9 cellular contexts compared by ENCODE assay signal in the genomic region with DNA sequence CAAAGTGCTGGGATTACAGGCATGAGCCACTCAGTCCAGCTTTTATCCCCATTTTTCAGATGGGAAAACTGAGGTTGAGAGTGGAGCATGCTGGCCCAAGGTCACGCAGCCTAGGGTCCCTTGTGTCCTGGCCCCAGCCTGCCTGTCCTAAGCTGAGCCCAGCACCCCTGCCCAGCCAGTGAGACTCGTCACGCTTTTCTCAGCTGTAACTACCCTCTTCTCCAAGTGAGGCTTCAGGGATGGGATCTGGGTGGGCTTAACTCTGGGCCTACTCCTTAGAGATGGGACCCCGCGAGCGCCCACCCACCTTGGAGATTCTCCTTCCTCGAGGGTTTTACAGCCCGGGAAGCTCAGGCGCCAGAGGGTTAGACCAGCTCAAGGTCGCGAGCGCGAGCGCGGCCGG. TPM values are rescaled to one million over a fixed set of nuclear protein-coding genes. Genes with fewer than 3 reads are reported as not detected.
DNase-seq lines count a peak whose midpoint lies in the region; ATAC-seq and TF ChIP-seq lines count a peak whose summit lies in the region.
"Had no signal": no experiment of that assay in that cellular context is flagged by ENCODE, and none has a peak within 500 bp of the region (broad histone marks: within the 10 kb centered on the region; RNA-seq: fewer than 3 reads in every experiment).

No MANE protein-coding gene starts in this region.

- peaks cover 23% of the 10 kb centered on the region for H3K4me1 Mint-ChIP-seq in GM23338

- H3K4me3 ChIP-seq in GM23338 (peak overlapping the region; percentile 76), RWPE2 (ENCODE audit: severe bottlenecking) (peak overlapping the region; percentile 36), iPS-18a (ENCODE audit: low read length) (peak overlapping the region; percentile 24), skeletal muscle cell (ENCODE audit: low read depth, low read length) (peak overlapping the region; percentile 20)

- peak overlapping the region; percentile 94 for H3K4me3 Mint-ChIP-seq in GM23338

- H2AFZ ChIP-seq in GM23338 = peak overlapping the region; percentile 97

- peaks cover 9% of the 10 kb centered on the region for H3K79me2 ChIP-seq in GM23338 (replicated peaks; ENCODE audit: insufficient read depth)

- H3K4me1 ChIP-seq in GM23338 (ENCODE audit: insufficient read depth) (peaks cover 21% of the 10 kb centered on the region), RWPE2 (ENCODE audit: insufficient read depth, poor library complexity, severe bottlenecking) (peaks cover 7% of the 10 kb centered on the region), iPS-18a (ENCODE audit: control insufficient read depth, low read depth, low read length) (peaks cover 7% of the 10 kb centered on the region)

- intact Hi-C loops in sciatic nerve (cut with DNase I) = no loop called here

- H3K9me2 ChIP-seq in GM23338 (ENCODE audit: insufficient read depth) = no peaks in the 10 kb centered on the region

- H3K27ac ChIP-seq in GM23338 (ENCODE audit: low read depth) (no peak overlapping the region), RWPE2 (ENCODE audit: poor library complexity, severe bottlenecking) (no peak overlapping the region), iPS-18a (ENCODE audit: low read length) (no peak overlapping the region)

- H3K36me3 Mint-ChIP-seq in GM23338 (ENCODE audit: low read depth) = no peaks in the 10 kb centered on the region; the same call in 2 of the 3 replicates

- peaks cover 18% of the 10 kb centered on the region; the same call in 1 of the 2 replicates for H3F3A ChIP-seq in GM23338 (replicated peaks; ENCODE audit: low read depth)

- H3K9me3 ChIP-seq in RWPE2 (ENCODE audit: severe bottlenecking) (no peaks in the 10 kb centered on the region), iPS-18a (ENCODE audit: control insufficient read depth, low read depth, low read length) (no peaks in the 10 kb centered on the region)

- DNase-seq in GM23338 (ENCODE audit: low spot score) (no peak), RWPE2 (ENCODE audit: low spot score) (no peak), skeletal muscle cell (ENCODE audit: low read depth) (no peak), sciatic nerve (ENCODE audit: low spot score) (no peak), NCI-H1417 treated with DMSO at 0.1 percent for 48 hours (lab: John Stamatoyannopoulos, UW) (no peak)
- DNase-seq: NCI-H1048 had no signal

- H3K9me3 Mint-ChIP-seq in GM23338 = peaks cover 2% of the 10 kb centered on the region; the same call in 1 of the 3 replicates

- H3K9ac ChIP-seq in iPS-18a (ENCODE audit: low read length) = no peak overlapping the region

- ATAC-seq in GM23338 = no peak
- ATAC-seq in RWPE2 (ENCODE audit: low read depth) = no peak
- no peak for ATAC-seq in sciatic nerve
- no peak for ATAC-seq in GM18511 (IDR thresholded peaks at IDR 0.05; ENCODE audit: unreplicated experiment)

- H3K36me3 ChIP-seq in GM23338 (ENCODE audit: insufficient read depth) (no peaks in the 10 kb centered on the region; the same call in 1 of the 2 replicates), RWPE2 (ENCODE audit: low read depth) (no peaks in the 10 kb centered on the region; the same call in 1 of the 2 replicates), iPS-18a (ENCODE audit: control insufficient read depth, low read depth, low read length) (no peaks in the 10 kb centered on the region)

- H3K27ac Mint-ChIP-seq in GM23338 = no peak overlapping the region

- peak overlapping the region; percentile 88 for H3K4me2 ChIP-seq in GM23338

- no peaks in the 10 kb centered on the region; the same call in 1 of the 2 replicates for H4K20me1 ChIP-seq in GM23338 (replicated peaks; ENCODE audit: insufficient read depth)

- TF ChIP-seq CTCF in GM23338 (conservative IDR thresholded peaks at IDR 0.05; ENCODE audit: low read depth in 2 of 2) = no peak
- TF ChIP-seq CTCF in RWPE2 (IDR thresholded peaks at IDR 0.05; ENCODE audit: poor library complexity, severe bottlenecking) = no peak

- peaks cover 35% of the 10 kb centered on the region for H3K27me3 Mint-ChIP-seq in GM23338 (ENCODE audit: insufficient read depth, low read depth, poor library complexity)

- peaks cover 30% of the 10 kb centered on the region for H3K27me3 ChIP-seq in GM23338 (ENCODE audit: insufficient read depth)
- peaks cover 35% of the 10 kb centered on the region for H3K27me3 ChIP-seq in RWPE2 (ENCODE audit: insufficient read depth, poor library complexity, severe bottlenecking)
- H3K27me3 ChIP-seq in iPS-18a (ENCODE audit: control insufficient read depth, insufficient read depth, low read length) = peaks cover 34% of the 10 kb centered on the region

TF ChIP-seq in GM23338, 12 proteins besides CTCF, POLR2A, EP300 and RAD21 (continues in another document):
- peak; percentile 27 for TF ChIP-seq EZH2 (IDR thresholded peaks at IDR 0.05; ENCODE audit: low read depth, unreplicated experiment)
- TF ChIP-seq, protein P1, sequence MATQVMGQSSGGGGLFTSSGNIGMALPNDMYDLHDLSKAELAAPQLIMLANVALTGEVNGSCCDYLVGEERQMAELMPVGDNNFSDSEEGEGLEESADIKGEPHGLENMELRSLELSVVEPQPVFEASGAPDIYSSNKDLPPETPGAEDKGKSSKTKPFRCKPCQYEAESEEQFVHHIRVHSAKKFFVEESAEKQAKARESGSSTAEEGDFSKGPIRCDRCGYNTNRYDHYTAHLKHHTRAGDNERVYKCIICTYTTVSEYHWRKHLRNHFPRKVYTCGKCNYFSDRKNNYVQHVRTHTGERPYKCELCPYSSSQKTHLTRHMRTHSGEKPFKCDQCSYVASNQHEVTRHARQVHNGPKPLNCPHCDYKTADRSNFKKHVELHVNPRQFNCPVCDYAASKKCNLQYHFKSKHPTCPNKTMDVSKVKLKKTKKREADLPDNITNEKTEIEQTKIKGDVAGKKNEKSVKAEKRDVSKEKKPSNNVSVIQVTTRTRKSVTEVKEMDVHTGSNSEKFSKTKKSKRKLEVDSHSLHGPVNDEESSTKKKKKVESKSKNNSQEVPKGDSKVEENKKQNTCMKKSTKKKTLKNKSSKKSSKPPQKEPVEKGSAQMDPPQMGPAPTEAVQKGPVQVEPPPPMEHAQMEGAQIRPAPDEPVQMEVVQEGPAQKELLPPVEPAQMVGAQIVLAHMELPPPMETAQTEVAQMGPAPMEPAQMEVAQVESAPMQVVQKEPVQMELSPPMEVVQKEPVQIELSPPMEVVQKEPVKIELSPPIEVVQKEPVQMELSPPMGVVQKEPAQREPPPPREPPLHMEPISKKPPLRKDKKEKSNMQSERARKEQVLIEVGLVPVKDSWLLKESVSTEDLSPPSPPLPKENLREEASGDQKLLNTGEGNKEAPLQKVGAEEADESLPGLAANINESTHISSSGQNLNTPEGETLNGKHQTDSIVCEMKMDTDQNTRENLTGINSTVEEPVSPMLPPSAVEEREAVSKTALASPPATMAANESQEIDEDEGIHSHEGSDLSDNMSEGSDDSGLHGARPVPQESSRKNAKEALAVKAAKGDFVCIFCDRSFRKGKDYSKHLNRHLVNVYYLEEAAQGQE (IDR thresholded peaks at IDR 0.05; ENCODE audit: unreplicated experiment) = no peak

RNA-seq across cellular contexts. Expression of a gene that starts 0.4 kb away (rescaled TPM):
- 4.4 and 5.0 TPM in 2 replicates for total RNA-seq in GM23338 (2014; rRNA removed; shearing (Covaris generic))
- 1.0 and 1.2 TPM in 2 replicates for polyA plus RNA-seq in GM23338 (2016; fragmentation: Nextera tagmentation; extraction: Ambion mirVana)
- 0.31 TPM for total RNA-seq in sciatic nerve
- total RNA-seq: dermis microvascular lymphatic vessel endothelial cell had no signal

RNA-seq across cellular contexts. Expression of a gene that starts 2.4 kb away (rescaled TPM):
- total RNA-seq in GM23338 (2014; rRNA removed; shearing (Covaris generic)) = 75.0 and 87.0 TPM in 2 replicates
- 71.5 and 75.6 TPM in 2 replicates for polyA plus RNA-seq in GM23338 (2016; fragmentation: Nextera tagmentation; extraction: Ambion mirVana)
- total RNA-seq in sciatic nerve = 61.1 TPM

RNA-seq across cellular contexts. Expression of a gene that starts 13.3 kb away (rescaled TPM):
- 9.2 and 10.8 TPM in 2 replicates for total RNA-seq in GM23338 (2014; rRNA removed; shearing (Covaris generic))
- polyA plus RNA-seq in GM23338 (2016; fragmentation: Nextera tagmentation; extraction: Ambion mirVana) = 4.3 and 7.9 TPM in 2 replicates
- 1.3 TPM for total RNA-seq in sciatic nerve
- total RNA-seq: dermis microvascular lymphatic vessel endothelial cell had no signal

RNA-seq across cellular contexts. Expression of a gene that starts 22.9 kb away (rescaled TPM):
- total RNA-seq in GM23338 (2014; rRNA removed; shearing (Covaris generic)) = 92.7 and 99.6 TPM in 2 replicates
- polyA plus RNA-seq in GM23338 (2016; fragmentation: Nextera tagmentation; extraction: Ambion mirVana) = 30.3 and 30.5 TPM in 2 replicates
- 112 TPM for total RNA-seq in sciatic nerve

RNA-seq across cellular contexts. Expression of a gene that starts 25.5 kb away (rescaled TPM):
- total RNA-seq in GM23338 (2014; rRNA removed; shearing (Covaris generic)) = 2.0 and 3.8 TPM in 2 replicates
- polyA plus RNA-seq in GM23338 (2016; fragmentation: Nextera tagmentation; extraction: Ambion mirVana) = 2.4 and 2.7 TPM in 2 replicates
- total RNA-seq in sciatic nerve = 35.1 TPM

Comparison
In these comparisons a context has a peak if more than half of its experiments do, and no peak if none do; other contexts are left out.
1. H3K4me3 ChIP-seq: peak in every context shown above with its lines; median percentile 76 in GM23338; 36 in RWPE2; 24 in iPS-18a; 20 in skeletal muscle cell.